10 cellular contexts compared by ENCODE assay signal in genomic region chr6:112087916-112088315, GRCh38. TPM values are rescaled to one million over a fixed set of nuclear protein-coding genes. Genes with fewer than 3 reads are reported as not detected.
DNase-seq lines count a peak whose midpoint lies in the region; ATAC-seq and TF ChIP-seq lines count a peak whose summit lies in the region.
"Had no signal": no experiment of that assay in that cellular context is flagged by ENCODE, and none has a peak within 500 bp of the region (broad histone marks: within the 10 kb centered on the region; RNA-seq: fewer than 3 reads in every experiment).

No MANE protein-coding gene starts in this region.

- H3K9me3 ChIP-seq in OCI-LY3 (ENCODE audit: insufficient read depth, low read length) (no peaks in the 10 kb centered on the region), esophagus squamous epithelium (no peaks in the 10 kb centered on the region), prostate gland (no peaks in the 10 kb centered on the region)

- no peaks in the 10 kb centered on the region for H3K4me1 Mint-ChIP-seq in Calu3 (ENCODE audit: low read depth, unreplicated experiment)

- no peaks in the 10 kb centered on the region for H4K20me1 ChIP-seq in OCI-LY3 (ENCODE audit: insufficient read depth, low read length)

- no peak for DNase-seq in Calu3
- DNase-seq in esophagus squamous epithelium (lab: John Stamatoyannopoulos, UW): no peak
- DNase-seq in prostate gland (ENCODE audit: low spot score): no peak
- DNase-seq in NAMALWA (ENCODE audit: low spot score): no peak
- no peak for DNase-seq in NCI-H1092 treated with DMSO at 0.1 percent for 48 hours (lab: John Stamatoyannopoulos, UW)

- H3K4me3 ChIP-seq in OCI-LY3 (ENCODE audit: low read length) (peak overlapping the region; percentile 98), esophagus squamous epithelium (peak overlapping the region; percentile 65 to 94 (median 82)), prostate gland (peak overlapping the region; percentile 67 to 76)

- no peaks in the 10 kb centered on the region for H3K27me3 ChIP-seq in OCI-LY3 (ENCODE audit: low read depth, low read length)
- no peaks in the 10 kb centered on the region for H3K27me3 ChIP-seq in esophagus squamous epithelium
- no peaks in the 10 kb centered on the region for H3K27me3 ChIP-seq in prostate gland (replicated peaks; ENCODE audit: insufficient read depth)

- H3K36me3 Mint-ChIP-seq in Calu3 (ENCODE audit: insufficient read depth, unreplicated experiment): peaks cover 5% of the 10 kb centered on the region

- H3K4me2 ChIP-seq in OCI-LY3 (ENCODE audit: low read length): peak overlapping the region; percentile 87

- H3K36me3 ChIP-seq in OCI-LY3 (replicated peaks; ENCODE audit: low read depth, low read length) (no peaks in the 10 kb centered on the region), esophagus squamous epithelium (peaks cover 0 to 22% (median 0%) of the 10 kb centered on the region in 3 donors), prostate gland (no peaks in the 10 kb centered on the region)

- TF ChIP-seq CTCF in Calu3 (IDR thresholded peaks at IDR 0.05; ENCODE audit: unreplicated experiment) (no peak), OCI-LY3 (IDR thresholded peaks at IDR 0.05; ENCODE audit: low read depth, low read length) (no peak), esophagus squamous epithelium (IDR thresholded peaks at IDR 0.05) (no peak), prostate gland (IDR thresholded peaks at IDR 0.05) (no peak)

- no peak overlapping the region for H3K27ac Mint-ChIP-seq in Calu3 (ENCODE audit: unreplicated experiment)

- WGBS in esophagus squamous epithelium, 2 donors: 20 to 21% methylated on average over 7 of the region's 7 CpGs
- WGBS in prostate gland: 16% methylated on average over 7 of the region's 7 CpGs

- H3K4me3 Mint-ChIP-seq in Calu3 (ENCODE audit: low read depth, unreplicated experiment): no peak overlapping the region

- H3K27ac ChIP-seq in OCI-LY3 (ENCODE audit: low read length) (no peak overlapping the region), esophagus squamous epithelium (peak overlapping the region; percentile 83 to 88 (median 86)), prostate gland (peak overlapping the region; percentile 80 to 81)

- TSS peak; percentile 81 for BruUV-seq in Calu3 (replicated peaks; lab: Mats Ljungman, UMichigan)

- H3K79me2 ChIP-seq in OCI-LY3 (ENCODE audit: low read length): no peaks in the 10 kb centered on the region

- H3K9ac ChIP-seq in OCI-LY3 (ENCODE audit: low read length): peak overlapping the region; percentile 40; the same call in 1 of the 2 replicates

- H3K27me3 Mint-ChIP-seq in Calu3 (ENCODE audit: unreplicated experiment): no peaks in the 10 kb centered on the region

- no peak for ATAC-seq in HG02571 (IDR thresholded peaks at IDR 0.05; ENCODE audit: unreplicated experiment)
- no peak for ATAC-seq in GM21367 (IDR thresholded peaks at IDR 0.05; ENCODE audit: unreplicated experiment)

- no peaks in the 10 kb centered on the region for H3K9me3 Mint-ChIP-seq in Calu3 (ENCODE audit: low read depth, unreplicated experiment)

- H2AFZ ChIP-seq in OCI-LY3 (ENCODE audit: low read depth, low read length): peak overlapping the region; percentile 95

- intact Hi-C loops in Calu3 (cut with micrococcal nuclease; ENCODE audit: unreplicated experiment): loop anchor here (2.0 kb wide), 1 partner anchor 285 kb away; no protein-coding TSS in a partner anchor
- intact Hi-C loops in esophagus squamous epithelium (cut with DNase I): no loop called here
- intact Hi-C loops in prostate gland (cut with DNase I): loop anchor here (5.0 kb wide), 1 partner anchor 74 kb away; no protein-coding TSS in a partner anchor

- CTCF ChIA-PET in Calu3 (lab: Charles Lee): interaction anchor here (1.0 kb wide), 2 partner anchors 166 to 829 kb away, joined by 3 read pairs; partner anchors contain the start of gene LAMA4

- no peak for TF ChIP-seq POLR2A in esophagus squamous epithelium (IDR thresholded peaks at IDR 0.05)
- no peak for TF ChIP-seq POLR2A in prostate gland (IDR thresholded peaks at IDR 0.05)

- H3K4me1 ChIP-seq in OCI-LY3 (ENCODE audit: low read length): peaks cover 3% of the 10 kb centered on the region; the same call in 1 of the 2 replicates
- peaks cover 0 to 20% (median 0%) of the 10 kb centered on the region in 3 donors for H3K4me1 ChIP-seq in esophagus squamous epithelium
- H3K4me1 ChIP-seq in prostate gland (replicated peaks): no peaks in the 10 kb centered on the region

RNA-seq across cellular contexts. Expression of gene FAM229B, which starts 0.5 kb away (rescaled TPM):
- total RNA-seq in Calu3 (2022): 13.0 TPM in 2 replicates
- total RNA-seq in esophagus squamous epithelium: 1 to 10 TPM in 3 of 4 donors, under 1 TPM in 1; 0.76 to 7.4 (median 2.4) TPM
- total RNA-seq in prostate gland: 10 to 100 TPM; 13.7 to 32.2 TPM

RNA-seq across cellular contexts. Expression of gene TUBE1, which starts 0.6 kb away (rescaled TPM):
- total RNA-seq in Calu3 (2022) (21.0 and 25.6 TPM in 2 replicates), esophagus squamous epithelium (10 to 100 TPM in 3 of 4 donors, 1 to 10 TPM in 1; 9.7 to 28.4 (median 12.9) TPM), prostate gland (10 to 100 TPM; 20.5 to 36.8 TPM)

RNA-seq across cellular contexts. Expression of gene CCN6, which starts 34.0 kb away (rescaled TPM):
- total RNA-seq in Calu3 (2022) (not detected in 2 replicates), esophagus squamous epithelium (under 1 TPM in 1 of 4 donors, not detected in 3; 0.38 TPM), prostate gland (under 1 TPM in 1 of 2 donors, not detected in 1; 0.62 TPM)
- total RNA-seq: chondrocyte, HT1080 had no signal
